In the genomic region with DNA sequence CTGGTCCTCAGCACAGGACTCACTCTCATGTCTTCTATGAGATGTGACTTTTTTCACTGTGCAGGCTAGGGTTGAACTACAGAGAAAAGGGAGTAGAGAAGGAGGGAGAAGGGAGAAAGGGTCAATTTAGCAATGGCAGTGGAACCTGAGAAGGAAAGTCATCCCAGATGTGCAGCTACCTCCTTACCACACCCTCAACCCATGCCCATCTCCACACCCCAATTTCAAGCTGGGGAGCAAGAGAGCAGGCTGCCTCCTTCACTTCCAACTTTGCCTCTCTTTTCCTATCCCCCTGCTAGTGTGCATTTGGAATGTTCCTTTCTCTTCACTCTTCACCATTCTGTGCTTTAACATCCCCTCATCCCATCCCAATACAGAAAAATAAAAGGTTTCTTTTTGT, we compare ENCODE assay signal across 32 cellular contexts.
"Had no signal": no experiment of that assay in that cellular context is flagged by ENCODE, and none has a peak within 500 bp of the region (broad histone marks: within the 10 kb centered on the region; RNA-seq: fewer than 3 reads in every experiment).

No MANE protein-coding gene starts in this region.

- H3K36me3 ChIP-seq: cardiac muscle cell, colonic mucosa, esophagus squamous epithelium, gastroesophageal sphincter, heart right ventricle had no signal

- H3K4me2 ChIP-seq: hepatocyte had no signal

- H3K79me2 ChIP-seq: hepatocyte had no signal

- H3K4me3 Mint-ChIP-seq: activated CD4-positive, alpha-beta memory T cell treated with anti-CD3 and anti-CD28 coated beads for 36 hours; activated CD4-positive, alpha-beta T cell treated with anti-CD3 and anti-CD28 coated beads for 36 hours; activated CD4-positive, alpha-beta T cell treated with anti-CD3 and anti-CD28 coated beads, Interleukin-2, amount 10 ng/mL, durations not matched to agents 24 days and 14 days; activated CD8-positive, alpha-beta memory T cell treated with anti-CD3 and anti-CD28 coated beads, Interleukin-2, amount 10 ng/mL, durations not matched to agents 7 days and 5 days; activated CD8-positive, alpha-beta T cell treated with anti-CD3 and anti-CD28 coated beads, Interleukin-2, amount 10 ng/mL, durations not matched to agents 7 days and 5 days; activated naive CD4-positive, alpha-beta T cell treated with anti-CD3 and anti-CD28 coated beads for 36 hours; activated naive CD8-positive, alpha-beta T cell; activated T-helper 1 cell treated with anti-CD3 and anti-CD28 coated beads, Interleukin-12 subunit alpha, Interleukin-12 subunit beta, Interleukin-2, Interleukin-4 antibody, amounts not matched to agents 30 ng/mL and 10 ng/mL and 1 ng/mL, durations not matched to agents 14 hours and 24 hours and 36 hours had no signal

- H3K36me3 Mint-ChIP-seq: activated CD4-positive, alpha-beta memory T cell treated with anti-CD3 and anti-CD28 coated beads for 36 hours; activated CD8-positive, alpha-beta memory T cell treated with anti-CD3 and anti-CD28 coated beads, Interleukin-2, amount 10 ng/mL, durations not matched to agents 7 days and 5 days; activated naive CD8-positive, alpha-beta T cell had no signal

- H3K27ac Mint-ChIP-seq: activated CD4-positive, alpha-beta memory T cell treated with anti-CD3 and anti-CD28 coated beads for 36 hours; activated CD4-positive, alpha-beta T cell treated with anti-CD3 and anti-CD28 coated beads for 36 hours; activated CD4-positive, alpha-beta T cell treated with anti-CD3 and anti-CD28 coated beads, Interleukin-2, amount 10 ng/mL, durations not matched to agents 24 days and 14 days; activated CD8-positive, alpha-beta memory T cell treated with anti-CD3 and anti-CD28 coated beads, Interleukin-2, amount 10 ng/mL, durations not matched to agents 7 days and 5 days; activated CD8-positive, alpha-beta T cell treated with anti-CD3 and anti-CD28 coated beads, Interleukin-2, amount 10 ng/mL, durations not matched to agents 7 days and 5 days; activated naive CD4-positive, alpha-beta T cell treated with anti-CD3 and anti-CD28 coated beads for 36 hours; activated naive CD8-positive, alpha-beta T cell; activated T-helper 1 cell treated with anti-CD3 and anti-CD28 coated beads, Interleukin-12 subunit alpha, Interleukin-12 subunit beta, Interleukin-2, Interleukin-4 antibody, amounts not matched to agents 30 ng/mL and 10 ng/mL and 1 ng/mL, durations not matched to agents 14 hours and 24 hours and 36 hours; activated T-helper 2 cell treated with anti-CD3 and anti-CD28 coated beads, Interferon-gamma antibody, Interleukin-2, Interleukin-4, amounts not matched to agents 10 μg/mL and 5 μg/mL and 100 μg/mL, durations not matched to agents 14 hours and 24 hours and 36 hours had no signal

- H3K27me3 Mint-ChIP-seq: activated CD4-positive, alpha-beta memory T cell treated with anti-CD3 and anti-CD28 coated beads for 36 hours; activated CD4-positive, alpha-beta T cell treated with anti-CD3 and anti-CD28 coated beads for 36 hours; activated naive CD8-positive, alpha-beta T cell had no signal

- H3K27me3 ChIP-seq: body of pancreas, cardiac muscle cell, colonic mucosa, esophagus squamous epithelium, gastroesophageal sphincter, hepatocyte had no signal

- H3K9me3 ChIP-seq: body of pancreas, colonic mucosa, esophagus squamous epithelium, gastroesophageal sphincter, heart right ventricle had no signal

- H3K9me3 Mint-ChIP-seq: activated CD4-positive, alpha-beta memory T cell treated with anti-CD3 and anti-CD28 coated beads for 36 hours; activated naive CD4-positive, alpha-beta T cell treated with anti-CD3 and anti-CD28 coated beads for 36 hours; activated T-helper 1 cell treated with anti-CD3 and anti-CD28 coated beads, Interleukin-12 subunit alpha, Interleukin-12 subunit beta, Interleukin-2, Interleukin-4 antibody, amounts not matched to agents 30 ng/mL and 10 ng/mL and 1 ng/mL, durations not matched to agents 14 hours and 24 hours and 36 hours; activated T-helper 2 cell treated with anti-CD3 and anti-CD28 coated beads, Interferon-gamma antibody, Interleukin-2, Interleukin-4, amounts not matched to agents 10 μg/mL and 5 μg/mL and 100 μg/mL, durations not matched to agents 14 hours and 24 hours and 36 hours had no signal

- ATAC-seq: activated CD4-positive, alpha-beta T cell treated with anti-CD3 and anti-CD28 coated beads for 36 hours; activated CD8-positive, alpha-beta memory T cell treated with anti-CD3 and anti-CD28 coated beads, Interleukin-2, amount 10 ng/mL, durations not matched to agents 7 days and 5 days; activated CD8-positive, alpha-beta T cell treated with anti-CD3 and anti-CD28 coated beads, Interleukin-2, amount 10 ng/mL, durations not matched to agents 7 days and 5 days; body of pancreas; gastroesophageal sphincter; heart right ventricle had no signal

- H3K4me1 ChIP-seq: colonic mucosa had no signal

- H3K27ac ChIP-seq: body of pancreas, cardiac muscle cell, colonic mucosa, epithelial cell of prostate, esophagus squamous epithelium, gastroesophageal sphincter, heart right ventricle, hepatocyte had no signal

- H3K4me3 ChIP-seq: body of pancreas, cardiac muscle cell, colonic mucosa, esophagus squamous epithelium, gastroesophageal sphincter, heart right ventricle, hepatocyte had no signal

- FAIRE-seq: endometrium, endothelial cell of umbilical vein had no signal

- DNase-seq: activated CD4-positive, alpha-beta memory T cell treated with anti-CD3 and anti-CD28 coated beads for 36 hours; activated CD4-positive, alpha-beta T cell treated with anti-CD3 and anti-CD28 coated beads for 36 hours; activated CD4-positive, alpha-beta T cell treated with anti-CD3 and anti-CD28 coated beads, Interleukin-2, amount 10 ng/mL, durations not matched to agents 24 days and 14 days; activated CD4-positive, CD25-positive, alpha-beta regulatory T cell; activated CD4-positive, CD25-positive, alpha-beta regulatory T cell treated with anti-CD3 and anti-CD28 coated beads, Interleukin-2, amount 50 U/mL, for 72 hours; activated CD8-positive, alpha-beta memory T cell treated with anti-CD3 and anti-CD28 coated beads, Interleukin-2, amount 10 ng/mL, durations not matched to agents 7 days and 5 days; activated CD8-positive, alpha-beta memory T cell treated with anti-CD3 and anti-CD28 coated beads, Interleukin-2, amount 50 U/mL, for 4 hours; activated CD8-positive, alpha-beta T cell treated with anti-CD3 and anti-CD28 coated beads, Interleukin-2, amount 10 ng/mL, durations not matched to agents 7 days and 5 days; activated effector memory CD4-positive, alpha-beta T cell treated with anti-CD3 and anti-CD28 coated beads, Interleukin-2, amount 50 U/mL, for 16 hours; activated naive CD4-positive, alpha-beta T cell treated with anti-CD3 and anti-CD28 coated beads for 36 hours; activated T-cell treated with anti-CD3 and anti-CD28 coated beads, Interleukin-2, amount 50 U/mL, for 1 hour; activated T-cell treated with anti-CD3 and anti-CD28 coated beads, Interleukin-2, amount 50 U/mL, for 48 hours; amygdala; aorta; body of pancreas; central memory CD4-positive, alpha-beta T cell; cerebellar nuclear complex; colonic mucosa; effector CD8-positive, alpha-beta T cell; esophagus squamous epithelium; foreskin melanocyte; heart right ventricle; T-helper 2 cell had no signal

- H2AFZ ChIP-seq: hepatocyte had no signal
